9 cellular contexts compared by ENCODE assay signal in genomic region chr11:128515766-128516466, GRCh38.
A peak's percentile ranks its signal among the peaks of the same experiment; 100 is the strongest.
DNase-seq lines count a peak whose midpoint lies in the region; ATAC-seq and TF ChIP-seq lines count a peak whose summit lies in the region.
"Had no signal": no experiment of that assay in that cellular context is flagged by ENCODE, and none has a peak within 500 bp of the region (broad histone marks: within the 10 kb centered on the region; RNA-seq: fewer than 3 reads in every experiment).

No MANE protein-coding gene starts in this region.

- peaks cover 0 to 24% (median 15%) of the 10 kb centered on the region in 9 donors for H3K36me3 ChIP-seq in heart left ventricle
- peaks cover 16% of the 10 kb centered on the region for H3K36me3 ChIP-seq in upper lobe of right lung

- no peak for DNase-seq in heart left ventricle
- no peak for DNase-seq in cardiac septum (ENCODE audit: low spot score)
- no peak for DNase-seq in activated naive CD8-positive, alpha-beta T cell treated with anti-CD3 and anti-CD28 coated beads, Interleukin-2, amount 10 ng/mL, durations not matched to agents 7 days and 5 days
- no peak for DNase-seq in upper lobe of right lung
- no peak for DNase-seq in NCI-H774 (lab: John Stamatoyannopoulos, UW)

- intact Hi-C loops in heart left ventricle (cut with DNase I) (loop anchor here in 3 of 10 donors (5.0 to 10.0 kb wide), 2 partner anchors 34 to 51 kb away; no protein-coding TSS in a partner anchor), cardiac septum (cut with DNase I) (no loop called here), upper lobe of right lung (cut with DNase I) (loop anchor here (5.0 kb wide), 1 partner anchor 36 kb away; no protein-coding TSS in a partner anchor)

- H3K27me3 ChIP-seq in heart left ventricle, result no peaks in the 10 kb centered on the region
- H3K27me3 ChIP-seq in mononuclear cell (ENCODE audit: insufficient read depth, low read length), result no peaks in the 10 kb centered on the region
- no peaks in the 10 kb centered on the region for H3K27me3 ChIP-seq in upper lobe of right lung

- TF ChIP-seq CTCF in heart left ventricle (IDR thresholded peaks at IDR 0.05) (no peak), upper lobe of right lung (IDR thresholded peaks at IDR 0.05) (no peak)

- H3K36me3 Mint-ChIP-seq in activated naive CD8-positive, alpha-beta T cell treated with anti-CD3 and anti-CD28 coated beads, Interleukin-2, amount 10 ng/mL, durations not matched to agents 7 days and 5 days, result peaks cover 84% of the 10 kb centered on the region

- H3K4me1 Mint-ChIP-seq in activated naive CD8-positive, alpha-beta T cell treated with anti-CD3 and anti-CD28 coated beads, Interleukin-2, amount 10 ng/mL, durations not matched to agents 7 days and 5 days, result peaks cover 63% of the 10 kb centered on the region

- peak overlapping the region; percentile 97 for H3K27ac Mint-ChIP-seq in activated naive CD8-positive, alpha-beta T cell treated with anti-CD3 and anti-CD28 coated beads, Interleukin-2, amount 10 ng/mL, durations not matched to agents 7 days and 5 days

- H3K4me1 ChIP-seq in heart left ventricle (peaks cover 13 to 93% (median 76%) of the 10 kb centered on the region in 12 donors), mononuclear cell (ENCODE audit: insufficient read depth, low read length) (peaks cover 68% of the 10 kb centered on the region), upper lobe of right lung (peaks cover 58% of the 10 kb centered on the region)

- 22 to 30% (median 27%) methylated on average over 7 of the region's 7 CpGs for WGBS in heart left ventricle, 4 donors

- POLR2A ChIA-PET in activated naive CD8-positive, alpha-beta T cell treated with anti-CD3 and anti-CD28 coated beads, Interleukin-2, amount 10 ng/mL, durations not matched to agents 7 days and 5 days (lab: Charles Lee), result interaction anchor here (0.8 to 34.4 kb wide), 11 partner anchors 9 to 225 kb away, joined by 3 to 716 read pairs (median 65); no protein-coding TSS in a partner anchor

- H3K9me3 Mint-ChIP-seq in activated naive CD8-positive, alpha-beta T cell treated with anti-CD3 and anti-CD28 coated beads, Interleukin-2, amount 10 ng/mL, durations not matched to agents 7 days and 5 days, result no peaks in the 10 kb centered on the region

- H3K9me3 ChIP-seq in heart left ventricle, result no peaks in the 10 kb centered on the region
- no peaks in the 10 kb centered on the region for H3K9me3 ChIP-seq in mononuclear cell (ENCODE audit: low read depth, low read length)
- H3K9me3 ChIP-seq in upper lobe of right lung, result no peaks in the 10 kb centered on the region

- TF ChIP-seq POLR2A in heart left ventricle (IDR thresholded peaks at IDR 0.05), result no peak

- H3K27ac ChIP-seq in heart left ventricle (peak overlapping the region in 8 of 12 donors; percentile 2 to 98 (median 66)), upper lobe of right lung (peak overlapping the region; percentile 9)
- H3K27ac ChIP-seq: C4-2B had no signal

- H3K27me3 Mint-ChIP-seq in activated naive CD8-positive, alpha-beta T cell treated with anti-CD3 and anti-CD28 coated beads, Interleukin-2, amount 10 ng/mL, durations not matched to agents 7 days and 5 days, result no peaks in the 10 kb centered on the region

- ATAC-seq in heart left ventricle (no peak), upper lobe of right lung (no peak), GM21786 (IDR thresholded peaks at IDR 0.05; ENCODE audit: unreplicated experiment) (no peak), GM21529 (IDR thresholded peaks at IDR 0.05; ENCODE audit: unreplicated experiment) (no peak)
- no peak for ATAC-seq in activated naive CD8-positive, alpha-beta T cell treated with anti-CD3 and anti-CD28 coated beads, Interleukin-2, amount 10 ng/mL, durations not matched to agents 7 days and 5 days (ENCODE audit: low read depth)

- H3K4me3 Mint-ChIP-seq in activated naive CD8-positive, alpha-beta T cell treated with anti-CD3 and anti-CD28 coated beads, Interleukin-2, amount 10 ng/mL, durations not matched to agents 7 days and 5 days, result peak overlapping the region; percentile 98

- H3K4me3 ChIP-seq in heart left ventricle (peak overlapping the region in 10 of 12 donors; percentile 16 to 93 (median 83)), mononuclear cell (ENCODE audit: low read length) (peak overlapping the region; percentile 95), upper lobe of right lung (peak overlapping the region; percentile 74)
